ENCODE assay signal across 8 cellular contexts in genomic region chr2:55418072-55418471, GRCh38. TPM values are rescaled to one million over a fixed set of nuclear protein-coding genes. Genes with fewer than 3 reads are reported as not detected.
DNase-seq lines count a peak whose midpoint lies in the region; ATAC-seq and TF ChIP-seq lines count a peak whose summit lies in the region.

No MANE protein-coding gene starts in this region.

- H3K36me3 ChIP-seq in breast epithelium = no peaks in the 10 kb centered on the region

- H3K27ac ChIP-seq in AG04450 (ENCODE audit: low read depth, low read length) = no peak overlapping the region
- H3K27ac ChIP-seq in HL-60 (replicated peaks) = peak overlapping the region; percentile 90
- no peak overlapping the region for H3K27ac ChIP-seq in breast epithelium

- no peak for TF ChIP-seq POLR2A in breast epithelium (IDR thresholded peaks at IDR 0.05)

- H3K4me3 Mint-ChIP-seq in naive B cell = peak overlapping the region in 6 of 8 donors; percentile 0 to 97 (median 94)

- no peaks in the 10 kb centered on the region for H3K27me3 ChIP-seq in AG04450 (ENCODE audit: control insufficient read depth, insufficient read depth, low read length)
- no peaks in the 10 kb centered on the region for H3K27me3 ChIP-seq in HL-60 (ENCODE audit: insufficient read depth, poor library complexity, severe bottlenecking)
- no peaks in the 10 kb centered on the region for H3K27me3 ChIP-seq in breast epithelium

- no peak for TF ChIP-seq CTCF in AG04450 (IDR thresholded peaks at IDR 0.05; ENCODE audit: low read depth, low read length)
- no peak for TF ChIP-seq CTCF in HL-60 (IDR thresholded peaks at IDR 0.05; ENCODE audit: insufficient read depth, low read length)
- TF ChIP-seq CTCF in breast epithelium (IDR thresholded peaks at IDR 0.05) = no peak

- intact Hi-C loops in breast epithelium (cut with DNase I; ENCODE audit: low total_unique reads) = loop anchor here (10.0 kb wide), 1 partner anchor 193 kb away; no protein-coding TSS in a partner anchor

- H3K9me3 Mint-ChIP-seq in naive B cell = no peaks in the 10 kb centered on the region

- ATAC-seq in naive B cell (ENCODE audit: low read depth in 2 of 2) (no peak), HG02678 (IDR thresholded peaks at IDR 0.05; ENCODE audit: unreplicated experiment) (no peak), HG03520 (IDR thresholded peaks at IDR 0.05; ENCODE audit: unreplicated experiment) (no peak), HG02840 (IDR thresholded peaks at IDR 0.05; ENCODE audit: low FRiP score, unreplicated experiment) (no peak), HG03108 (IDR thresholded peaks at IDR 0.05; ENCODE audit: unreplicated experiment) (no peak)

- CTCF ChIA-PET in AG04450 (lab: Charles Lee) = no interaction called here

- peaks cover 20 to 34% (median 31%) of the 10 kb centered on the region in 3 donors for H3K4me1 Mint-ChIP-seq in naive B cell

- DNase-seq in AG04450 (ENCODE audit: low read depth, low spot score) = no peak
- no peak for DNase-seq in HL-60 (ENCODE audit: low read depth in 1 of 2, low spot score in 1 of 2)
- DNase-seq in breast epithelium (ENCODE audit: low spot score in 2 of 2) = no peak
- DNase-seq in naive B cell = no peak

- H3K4me3 ChIP-seq in AG04450 (ENCODE audit: low read depth, low read length) (peak overlapping the region; percentile 94), HL-60 (replicated peaks; ENCODE audit: insufficient read depth, low read length) (peak overlapping the region; percentile 99), breast epithelium (peak overlapping the region; percentile 91 to 95 (median 92))

- H3K27ac Mint-ChIP-seq in naive B cell = peak overlapping the region; percentile 2 to 94 (median 87)

- no peaks in the 10 kb centered on the region for H3K36me3 Mint-ChIP-seq in naive B cell

- no peaks in the 10 kb centered on the region for H3K27me3 Mint-ChIP-seq in naive B cell

- H3K4me1 ChIP-seq in breast epithelium = no peaks in the 10 kb centered on the region

- POLR2A ChIA-PET in AG04450 (lab: Yijun Ruan, JAX) = no interaction called here

- H3K9me3 ChIP-seq in AG04450 (ENCODE audit: control insufficient read depth, insufficient read depth, low read length) = no peaks in the 10 kb centered on the region; the same call in 1 of the 2 replicates
- no peaks in the 10 kb centered on the region for H3K9me3 ChIP-seq in breast epithelium

RNA-seq across cellular contexts. Expression of gene CCDC88A, which starts 1.6 kb away (rescaled TPM):
- polyA plus RNA-seq in AG04450 (2011; rRNA removed) (32.5 and 44.7 TPM in 2 replicates), naive B cell (ENCODE audit: low read depth in 6 of 6) (1 to 10 TPM; 1.3 to 5.0 (median 2.8) TPM)
- 57.3 and 88.1 TPM in 2 replicates for polyA minus RNA-seq in AG04450 (2011; rRNA and poly(A)+ RNA removed)
- 10 to 100 TPM; 36.1 to 74.6 (median 50.1) TPM for total RNA-seq in breast epithelium
